ENCODE assay signal across 8 cellular contexts in the genomic region with DNA sequence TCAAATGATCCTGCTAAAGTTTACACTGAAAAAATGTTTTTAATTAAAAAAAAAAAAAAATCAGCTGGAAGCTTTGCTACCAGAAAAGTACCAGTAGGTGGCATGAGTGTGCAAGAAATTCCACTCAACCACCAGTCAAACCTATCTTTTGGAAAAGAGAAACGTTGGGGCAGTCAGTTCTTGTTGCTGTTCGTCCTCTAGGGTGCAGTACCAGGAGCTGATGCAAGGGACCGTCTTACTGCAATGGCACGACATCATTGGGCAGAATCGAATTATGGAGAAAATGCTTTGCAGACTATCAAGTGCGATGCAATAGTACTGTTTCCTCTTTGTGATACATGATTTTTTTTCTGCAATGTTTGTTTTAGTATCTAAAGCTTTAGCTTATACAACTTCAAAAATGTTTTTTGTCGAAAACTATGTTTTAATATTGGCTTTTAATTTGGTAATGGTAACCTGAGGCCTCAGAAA. TPM values are rescaled to one million over a fixed set of nuclear protein-coding genes. Genes with fewer than 3 reads are reported as not detected.
DNase-seq lines count a peak whose midpoint lies in the region; ATAC-seq, FAIRE-seq and TF ChIP-seq lines count a peak whose summit lies in the region.

No MANE protein-coding gene starts in this region.

- peak; percentile 77 to 85 (median 83) for DNase-seq in CD4-positive, alpha-beta memory T cell
- DNase-seq in NCI-H446 (lab: John Stamatoyannopoulos, UW) = peak; percentile 72 to 85
- no peak for DNase-seq in activated B cell treated with CpG ODN at 0.5 μM for 24 hours
- DNase-seq in left lung = no peak
- peak; percentile 10 for DNase-seq in stimulated activated CD8-positive, alpha-beta memory T cell treated with anti-CD3 and anti-CD28 coated beads, Interleukin-15, amount 100 ng/mL, for 1 hour (ENCODE audit: low read depth)

- no peak overlapping the region for H3K27ac ChIP-seq in CD4-positive, alpha-beta memory T cell (ENCODE audit: low read depth, low read length)
- no peak overlapping the region for H3K27ac ChIP-seq in left lung

- no peak overlapping the region for H3K4me3 ChIP-seq in CD4-positive, alpha-beta memory T cell (ENCODE audit: low read length in 2 of 2)
- H3K4me3 ChIP-seq in left lung = no peak overlapping the region

- CTCF ChIA-PET in CD4-positive, alpha-beta memory T cell (lab: Charles Lee; ENCODE audit: partially characterized antibody) = interaction anchor here (0.5 to 11.1 kb wide), 67 partner anchors 9 to 1172 kb away, joined by 3 to 574 read pairs (median 4); partner anchors contain the start of gene YPEL5
- CTCF ChIA-PET in activated B cell treated with CpG ODN at 0.5 μM for 24 hours (lab: Charles Lee) = interaction anchor here (0.5 to 10.9 kb wide), 67 partner anchors 9 to 1357 kb away, joined by 3 to 514 read pairs (median 4); partner anchors contain the start of genes EHD3, LBH, LCLAT1 and YPEL5

- peak; percentile 24 for FAIRE-seq in colon (lab: Jason Lieb, UNC)

- no peaks in the 10 kb centered on the region for H3K27me3 ChIP-seq in CD4-positive, alpha-beta memory T cell (ENCODE audit: insufficient read depth, low read length)
- no peaks in the 10 kb centered on the region for H3K27me3 ChIP-seq in left lung

- intact Hi-C loops in CD4-positive, alpha-beta memory T cell (cut with micrococcal nuclease) = loop anchor here (1.0 to 10.0 kb wide), 11 partner anchors 43 to 1780 kb away; partner anchors contain the start of gene LBH
- intact Hi-C loops in activated B cell treated with CpG ODN at 0.5 μM for 24 hours (cut with micrococcal nuclease) = loop anchor here (1.0 to 10.0 kb wide), 12 partner anchors 19 to 1360 kb away; no protein-coding TSS in a partner anchor
- intact Hi-C loops in left lung (cut with DNase I) = loop anchor here in 1 of 2 donors (5.0 kb wide), 1 partner anchor 542 kb away; no protein-coding TSS in a partner anchor

- no peaks in the 10 kb centered on the region for H3K27me3 Mint-ChIP-seq in CD4-positive, alpha-beta memory T cell
- no peaks in the 10 kb centered on the region for H3K27me3 Mint-ChIP-seq in activated B cell treated with CpG ODN at 0.5 μM for 24 hours

- peaks cover 0 to 10% (median 3%) of the 10 kb centered on the region in 4 donors for H3K4me1 Mint-ChIP-seq in CD4-positive, alpha-beta memory T cell
- peaks cover 21% of the 10 kb centered on the region for H3K4me1 Mint-ChIP-seq in activated B cell treated with CpG ODN at 0.5 μM for 24 hours

- peaks cover 4% of the 10 kb centered on the region for H3K36me3 ChIP-seq in CD4-positive, alpha-beta memory T cell (ENCODE audit: insufficient read depth, low read length)
- peaks cover 0 to 3% of the 10 kb centered on the region in 2 donors for H3K36me3 ChIP-seq in left lung

- H3K9me3 Mint-ChIP-seq in CD4-positive, alpha-beta memory T cell = peaks cover 0 to 24% (median 0%) of the 10 kb centered on the region in 8 donors
- no peaks in the 10 kb centered on the region for H3K9me3 Mint-ChIP-seq in activated B cell treated with CpG ODN at 0.5 μM for 24 hours

- ATAC-seq in GM19351 (IDR thresholded peaks at IDR 0.05; ENCODE audit: unreplicated experiment) (peak; percentile 99), HG03457 (IDR thresholded peaks at IDR 0.05; ENCODE audit: unreplicated experiment) (peak; percentile 68), activated B cell treated with CpG ODN at 0.5 μM for 24 hours (ENCODE audit: low read depth) (peak; percentile 100), left lung (peak; percentile 98)

- no peaks in the 10 kb centered on the region for H3K9me3 ChIP-seq in CD4-positive, alpha-beta memory T cell (ENCODE audit: control insufficient read depth in 1 of 2, low read length in 2 of 2)
- H3K9me3 ChIP-seq in left lung = no peaks in the 10 kb centered on the region

- peak overlapping the region in 2 of 7 donors; percentile 47 to 88 for H3K27ac Mint-ChIP-seq in CD4-positive, alpha-beta memory T cell
- no peak overlapping the region for H3K27ac Mint-ChIP-seq in activated B cell treated with CpG ODN at 0.5 μM for 24 hours

- POLR2A ChIA-PET in CD4-positive, alpha-beta memory T cell (lab: Charles Lee; ENCODE audit: partially characterized antibody) = interaction anchor here (0.6 to 3.9 kb wide), 13 partner anchors 16 to 547 kb away, joined by 3 to 36 read pairs (median 8); partner anchors contain the start of genes LBH and YPEL5
- POLR2A ChIA-PET in activated B cell treated with CpG ODN at 0.5 μM for 24 hours (lab: Charles Lee) = interaction anchor here (0.6 to 4.0 kb wide), 13 partner anchors 14 to 1094 kb away, joined by 3 to 34 read pairs (median 5); partner anchors contain the start of gene YPEL5

- peaks cover 7 to 24% of the 10 kb centered on the region in 2 donors for H3K36me3 Mint-ChIP-seq in CD4-positive, alpha-beta memory T cell
- H3K36me3 Mint-ChIP-seq in activated B cell treated with CpG ODN at 0.5 μM for 24 hours (ENCODE audit: low read depth) = peaks cover 26% of the 10 kb centered on the region

- H3K4me3 Mint-ChIP-seq in CD4-positive, alpha-beta memory T cell = peak overlapping the region in 1 of 8 donors; percentile 17
- no peak overlapping the region for H3K4me3 Mint-ChIP-seq in activated B cell treated with CpG ODN at 0.5 μM for 24 hours

- peaks cover 4% of the 10 kb centered on the region for H3K4me1 ChIP-seq in CD4-positive, alpha-beta memory T cell (ENCODE audit: insufficient read depth, low read length)
- peaks cover 0 to 9% of the 10 kb centered on the region in 2 donors for H3K4me1 ChIP-seq in left lung

- peak; percentile 45 for TF ChIP-seq CTCF in activated B cell treated with CpG ODN at 0.5 μM for 24 hours (IDR thresholded peaks at IDR 0.05)
- peak; percentile 82 to 89 for TF ChIP-seq CTCF in left lung (IDR thresholded peaks at IDR 0.05)

RNA-seq across cellular contexts. Expression of gene YPEL5, which starts 18.3 kb away (rescaled TPM):
- 10 to 100 TPM; 81.5 to 88.4 TPM for total RNA-seq in CD4-positive, alpha-beta memory T cell
- polyA plus RNA-seq in CD4-positive, alpha-beta memory T cell = 100 to 1,000 TPM; 117 to 240 TPM
- total RNA-seq in activated B cell treated with CpG ODN at 0.5 μM for 24 hours (56.7 and 57.4 TPM in 2 replicates), left lung (100 to 1,000 TPM in 1 of 2 donors, 10 to 100 TPM in 1; 58.5 to 118 TPM)

Comparison
In these comparisons a context has a peak if more than half of its experiments do, and no peak if none do; other contexts are left out.
1. DNase-seq: peak in CD4-positive, alpha-beta memory T cell (5 of 5), NCI-H446 (2 of 2) and stimulated activated CD8-positive, alpha-beta memory T cell treated with anti-CD3 and anti-CD28 coated beads, Interleukin-15, amount 100 ng/mL, for 1 hour (single experiment); none in activated B cell treated with CpG ODN at 0.5 μM for 24 hours (single experiment) and left lung (0 of 2).
2. Peak in every context shown above with its lines, with median percentiles within 50 percentile points of each other: ATAC-seq.